Comparison of ENCODE assay signal across 9 cellular contexts in genomic region chr17:45305532-45306087, GRCh38. TPM values are rescaled to one million over a fixed set of nuclear protein-coding genes. Genes with fewer than 3 reads are reported as not detected.
A peak's percentile ranks its signal among the peaks of the same experiment; 100 is the strongest.
DNase-seq lines count a peak whose midpoint lies in the region; ATAC-seq, FAIRE-seq and TF ChIP-seq lines count a peak whose summit lies in the region.
"Had no signal": no experiment of that assay in that cellular context is flagged by ENCODE, and none has a peak within 500 bp of the region (broad histone marks: within the 10 kb centered on the region; RNA-seq: fewer than 3 reads in every experiment).

No MANE protein-coding gene starts in this region.

- TF ChIP-seq CTCF in esophagus muscularis mucosa (IDR thresholded peaks at IDR 0.05), result no peak

- TF ChIP-seq EP300 in esophagus muscularis mucosa (IDR thresholded peaks at IDR 0.05), result no peak

- 62% methylated on average over 3 of the region's 3 CpGs for WGBS in esophagus muscularis mucosa

- H3K27me3 ChIP-seq in esophagus muscularis mucosa, result no peaks in the 10 kb centered on the region

- TF ChIP-seq POLR2A in esophagus muscularis mucosa (IDR thresholded peaks at IDR 0.05; ENCODE audit: low read depth), result no peak

- peak overlapping the region; percentile 83 to 99 (median 93) for H3K27ac ChIP-seq in esophagus muscularis mucosa (replicated peaks in 1 of 4)
- H3K27ac ChIP-seq: parathyroid adenoma had no signal

- no peak overlapping the region for H3K4me3 ChIP-seq in esophagus muscularis mucosa
- no peak overlapping the region for H3K4me3 ChIP-seq in skeletal muscle cell (ENCODE audit: low read depth, low read length)

- peaks cover 0 to 3% (median 0%) of the 10 kb centered on the region in 4 donors for H3K36me3 ChIP-seq in esophagus muscularis mucosa

- ATAC-seq in GM21529 (IDR thresholded peaks at IDR 0.05; ENCODE audit: unreplicated experiment) (no peak), GM18907 (IDR thresholded peaks at IDR 0.05; ENCODE audit: unreplicated experiment) (no peak)

- DNase-seq in GM04503 (ENCODE audit: low read depth) (peak; percentile 68), RCC 7860 (ENCODE audit: low spot score) (peak; percentile 53), esophagus muscularis mucosa (ENCODE audit: extremely low spot score) (no peak), skeletal muscle cell (ENCODE audit: low read depth) (peak; percentile 64), SIG-M5 treated with dmso at 0.1 percent for 504 hours (lab: John Stamatoyannopoulos, UW; ENCODE audit: unreplicated experiment) (no peak), NCI-H2029 treated with DMSO at 0.1 percent for 48 hours (lab: John Stamatoyannopoulos, UW) (no peak)

- FAIRE-seq in RCC 7860 (lab: Jason Lieb, UNC), result peak; percentile 57

- peaks cover 79 to 98% (median 92%) of the 10 kb centered on the region in 4 donors for H3K4me1 ChIP-seq in esophagus muscularis mucosa

- no peaks in the 10 kb centered on the region for H3K9me3 ChIP-seq in esophagus muscularis mucosa

- intact Hi-C loops in esophagus muscularis mucosa (cut with DNase I), result no loop called here

RNA-seq across cellular contexts. Expression of gene MAP3K14, which starts 11.2 kb away (rescaled TPM):
- 10 to 100 TPM in 3 of 4 donors, 1 to 10 TPM in 1; 7.8 to 26.5 (median 10.6) TPM for total RNA-seq in esophagus muscularis mucosa

RNA-seq across cellular contexts. Expression of gene SPATA32, which starts 43.7 kb away (rescaled TPM):
- total RNA-seq in esophagus muscularis mucosa, result not detected

Comparison
In these comparisons a context has a peak if more than half of its experiments do, and no peak if none do; other contexts are left out.
1. DNase-seq: peak in GM04503 (single experiment), RCC 7860 (single experiment) and skeletal muscle cell (single experiment); none in esophagus muscularis mucosa (single experiment), SIG-M5 treated with dmso at 0.1 percent for 504 hours (single experiment) and NCI-H2029 treated with DMSO at 0.1 percent for 48 hours (single experiment).